14 cellular contexts compared by ENCODE assay signal in the genomic region with DNA sequence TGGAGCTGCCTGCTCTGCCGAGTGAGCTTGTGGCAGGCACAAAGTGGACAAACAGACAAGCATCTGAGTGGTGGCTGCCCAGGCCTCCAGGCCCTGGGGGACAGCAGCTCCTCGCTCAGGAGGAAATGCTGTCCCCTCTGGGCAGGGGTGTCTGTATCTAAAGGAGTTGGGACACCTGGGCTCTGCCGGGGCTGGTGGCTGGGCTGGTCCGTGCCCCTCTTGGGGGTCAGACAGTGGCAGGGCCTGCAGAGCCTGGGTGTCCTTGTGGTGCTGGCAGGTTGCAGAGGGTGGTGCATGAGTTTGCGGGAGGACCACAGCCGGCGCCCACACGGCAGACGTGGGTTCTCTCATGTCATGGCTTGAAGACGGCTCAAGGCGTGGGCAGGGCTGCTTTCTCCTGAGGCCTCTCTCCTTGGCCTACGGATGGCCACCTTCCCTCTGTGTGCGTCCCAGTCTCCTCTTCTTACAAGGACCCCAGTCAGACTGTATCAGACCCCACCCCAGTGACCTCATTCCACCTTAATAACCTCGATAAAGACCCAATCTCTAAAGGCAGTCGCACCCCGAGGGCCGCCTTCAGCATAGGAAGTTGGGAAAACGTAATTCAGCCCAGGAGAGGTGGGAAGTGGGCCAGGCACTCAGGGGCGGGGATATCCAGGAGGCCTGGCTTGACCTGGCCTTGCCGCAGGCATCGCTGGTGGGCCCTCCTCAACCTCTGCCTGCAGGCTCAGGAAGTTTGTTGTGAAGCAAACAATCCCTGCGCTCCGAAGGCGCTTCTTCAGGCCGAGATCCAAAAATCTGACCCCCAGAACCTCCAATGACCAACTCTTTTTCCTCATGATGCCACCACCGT.
"Had no signal": no experiment of that assay in that cellular context is flagged by ENCODE, and none has a peak within 500 bp of the region (broad histone marks: within the 10 kb centered on the region; RNA-seq: fewer than 3 reads in every experiment).

No MANE protein-coding gene starts in this region.

- FAIRE-seq: bronchial epithelial cell, colon, small intestine had no signal

- H3K27ac ChIP-seq: ascending aorta, foreskin keratinocyte, left ventricle myocardium inferior, neural progenitor cell, right atrium auricular region, tibial nerve had no signal

- ATAC-seq: activated naive CD8-positive, alpha-beta T cell treated with anti-CD3 and anti-CD28 coated beads, Interleukin-2, amount 50 U/mL, for 24 hours; foreskin keratinocyte; stimulated activated effector memory CD8-positive, alpha-beta T cell treated with anti-CD3 and anti-CD28 coated beads, Interleukin-12 subunit alpha, Interleukin-12 subunit beta, amount 100 ng/mL, for 72 hours had no signal

- H3K4me3 Mint-ChIP-seq: activated CD4-positive, alpha-beta memory T cell treated with anti-CD3 and anti-CD28 coated beads, Interleukin-2, amount 10 ng/mL, durations not matched to agents 7 days and 5 days; activated naive CD8-positive, alpha-beta T cell treated with anti-CD3 and anti-CD28 coated beads, Interleukin-2, amount 50 U/mL, for 24 hours; neural progenitor cell; stimulated activated effector memory CD8-positive, alpha-beta T cell treated with anti-CD3 and anti-CD28 coated beads, Interleukin-12 subunit alpha, Interleukin-12 subunit beta, amount 100 ng/mL, for 72 hours had no signal

- H3K9ac ChIP-seq: neural progenitor cell had no signal

- H3K36me3 Mint-ChIP-seq: neural progenitor cell; stimulated activated effector memory CD8-positive, alpha-beta T cell treated with anti-CD3 and anti-CD28 coated beads, Interleukin-12 subunit alpha, Interleukin-12 subunit beta, amount 100 ng/mL, for 72 hours had no signal

- H3K4me3 ChIP-seq: ascending aorta, left ventricle myocardium inferior, neural progenitor cell, right atrium auricular region, tibial nerve had no signal

- H3K36me3 ChIP-seq: ascending aorta, neural progenitor cell, right atrium auricular region, tibial nerve had no signal

- H3K27me3 Mint-ChIP-seq: activated CD4-positive, alpha-beta memory T cell treated with anti-CD3 and anti-CD28 coated beads, Interleukin-2, amount 10 ng/mL, durations not matched to agents 7 days and 5 days; activated naive CD8-positive, alpha-beta T cell treated with anti-CD3 and anti-CD28 coated beads, Interleukin-2, amount 50 U/mL, for 24 hours had no signal

- H3K4me1 Mint-ChIP-seq: activated CD4-positive, alpha-beta memory T cell treated with anti-CD3 and anti-CD28 coated beads, Interleukin-2, amount 10 ng/mL, durations not matched to agents 7 days and 5 days; activated naive CD8-positive, alpha-beta T cell treated with anti-CD3 and anti-CD28 coated beads, Interleukin-2, amount 50 U/mL, for 24 hours; neural progenitor cell had no signal

- H3K4me1 ChIP-seq: ascending aorta, foreskin keratinocyte, left ventricle myocardium inferior, neural progenitor cell, right atrium auricular region, tibial nerve had no signal

- H3K9me3 Mint-ChIP-seq: activated naive CD8-positive, alpha-beta T cell treated with anti-CD3 and anti-CD28 coated beads, Interleukin-2, amount 50 U/mL, for 24 hours had no signal

- H3K27ac Mint-ChIP-seq: activated CD4-positive, alpha-beta memory T cell treated with anti-CD3 and anti-CD28 coated beads, Interleukin-2, amount 10 ng/mL, durations not matched to agents 7 days and 5 days; activated naive CD8-positive, alpha-beta T cell treated with anti-CD3 and anti-CD28 coated beads, Interleukin-2, amount 50 U/mL, for 24 hours; neural progenitor cell; stimulated activated effector memory CD8-positive, alpha-beta T cell treated with anti-CD3 and anti-CD28 coated beads, Interleukin-12 subunit alpha, Interleukin-12 subunit beta, amount 100 ng/mL, for 72 hours had no signal

- DNase-seq: activated CD4-positive, alpha-beta memory T cell treated with anti-CD3 and anti-CD28 coated beads, Interleukin-2, amount 10 ng/mL, durations not matched to agents 7 days and 5 days; activated gamma-delta T cell; activated naive CD8-positive, alpha-beta T cell treated with anti-CD3 and anti-CD28 coated beads, Interleukin-2, amount 50 U/mL, for 24 hours; foreskin keratinocyte; left ventricle myocardium inferior; small intestine; T-helper 9 cell had no signal

- H3K9me3 ChIP-seq: ascending aorta had no signal
